ENCODE assay signal across 8 cellular contexts in the genomic region with DNA sequence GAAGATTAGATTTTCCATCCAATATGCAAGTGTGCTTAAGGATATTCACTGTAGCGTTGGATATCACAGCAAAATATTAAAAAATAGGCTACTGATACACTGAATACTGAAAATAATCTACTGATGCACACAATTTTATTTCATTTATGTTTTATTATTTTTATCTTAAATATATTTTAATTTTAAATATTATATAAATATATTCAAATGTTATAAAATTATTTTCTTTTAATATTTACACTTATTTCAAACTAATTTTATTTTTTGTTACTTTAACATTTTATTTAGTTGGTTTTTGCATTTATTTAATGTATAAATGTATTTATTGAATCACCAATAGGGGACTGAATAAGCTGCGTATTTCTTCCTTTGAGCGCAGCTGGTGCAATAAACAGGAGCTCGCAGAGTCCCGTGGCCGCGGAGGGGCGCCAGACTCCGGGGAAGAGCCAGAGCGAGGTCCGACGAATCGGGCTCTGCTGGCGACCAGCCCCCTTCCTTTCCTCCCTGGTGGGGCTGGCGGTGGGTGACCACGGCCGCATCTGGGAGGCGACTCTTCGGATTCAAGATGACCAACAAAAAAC.
DNase-seq lines count a peak whose midpoint lies in the region; ATAC-seq and TF ChIP-seq lines count a peak whose summit lies in the region.

No MANE protein-coding gene starts in this region.

- ATAC-seq in GM21515 (IDR thresholded peaks at IDR 0.05; ENCODE audit: unreplicated experiment): no peak

- no peaks in the 10 kb centered on the region for H3K4me1 Mint-ChIP-seq in T-helper 2 cell treated with Interferon-gamma antibody and Interleukin-4, amounts not matched to agents 5 μg/mL and 100 μg/mL, for 36 hours (ENCODE audit: low read depth)

- no peaks in the 10 kb centered on the region for H3K9me3 Mint-ChIP-seq in T-helper 2 cell treated with Interferon-gamma antibody and Interleukin-4, amounts not matched to agents 5 μg/mL and 100 μg/mL, for 36 hours

- H3K27me3 Mint-ChIP-seq in T-helper 2 cell treated with Interferon-gamma antibody and Interleukin-4, amounts not matched to agents 5 μg/mL and 100 μg/mL, for 36 hours (ENCODE audit: low read depth): peaks cover 21% of the 10 kb centered on the region

- H3K27ac Mint-ChIP-seq in T-helper 2 cell treated with Interferon-gamma antibody and Interleukin-4, amounts not matched to agents 5 μg/mL and 100 μg/mL, for 36 hours: no peak overlapping the region

- peak overlapping the region; percentile 39 for H3K4me3 Mint-ChIP-seq in T-helper 2 cell treated with Interferon-gamma antibody and Interleukin-4, amounts not matched to agents 5 μg/mL and 100 μg/mL, for 36 hours

- peak; percentile 37 for TF ChIP-seq CTCF in GM12874 (IDR thresholded peaks at IDR 0.05; ENCODE audit: insufficient read depth, low read depth, low read length)

- no peaks in the 10 kb centered on the region for H3K36me3 Mint-ChIP-seq in T-helper 2 cell treated with Interferon-gamma antibody and Interleukin-4, amounts not matched to agents 5 μg/mL and 100 μg/mL, for 36 hours (ENCODE audit: low read depth)

- H3K4me3 ChIP-seq in skeletal muscle cell (ENCODE audit: low read depth, low read length): peak overlapping the region; percentile 38

- no peak for DNase-seq in T-helper 2 cell treated with Interferon-gamma antibody and Interleukin-4, amounts not matched to agents 5 μg/mL and 100 μg/mL, for 36 hours (ENCODE audit: low spot score)
- DNase-seq in germinal center (ENCODE audit: low spot score): peak; percentile 6
- no peak for DNase-seq in skeletal muscle cell (ENCODE audit: low read depth)
- DNase-seq in DMS153 treated with DMSO at 0.1 percent for 48 hours (lab: John Stamatoyannopoulos, UW; ENCODE audit: unreplicated experiment): no peak
- no peak for DNase-seq in RKO (ENCODE audit: low spot score)
- DNase-seq in activated naive CD4-positive, alpha-beta T cell (lab: John Stamatoyannopoulos, UW): no peak
